In the genomic region with DNA sequence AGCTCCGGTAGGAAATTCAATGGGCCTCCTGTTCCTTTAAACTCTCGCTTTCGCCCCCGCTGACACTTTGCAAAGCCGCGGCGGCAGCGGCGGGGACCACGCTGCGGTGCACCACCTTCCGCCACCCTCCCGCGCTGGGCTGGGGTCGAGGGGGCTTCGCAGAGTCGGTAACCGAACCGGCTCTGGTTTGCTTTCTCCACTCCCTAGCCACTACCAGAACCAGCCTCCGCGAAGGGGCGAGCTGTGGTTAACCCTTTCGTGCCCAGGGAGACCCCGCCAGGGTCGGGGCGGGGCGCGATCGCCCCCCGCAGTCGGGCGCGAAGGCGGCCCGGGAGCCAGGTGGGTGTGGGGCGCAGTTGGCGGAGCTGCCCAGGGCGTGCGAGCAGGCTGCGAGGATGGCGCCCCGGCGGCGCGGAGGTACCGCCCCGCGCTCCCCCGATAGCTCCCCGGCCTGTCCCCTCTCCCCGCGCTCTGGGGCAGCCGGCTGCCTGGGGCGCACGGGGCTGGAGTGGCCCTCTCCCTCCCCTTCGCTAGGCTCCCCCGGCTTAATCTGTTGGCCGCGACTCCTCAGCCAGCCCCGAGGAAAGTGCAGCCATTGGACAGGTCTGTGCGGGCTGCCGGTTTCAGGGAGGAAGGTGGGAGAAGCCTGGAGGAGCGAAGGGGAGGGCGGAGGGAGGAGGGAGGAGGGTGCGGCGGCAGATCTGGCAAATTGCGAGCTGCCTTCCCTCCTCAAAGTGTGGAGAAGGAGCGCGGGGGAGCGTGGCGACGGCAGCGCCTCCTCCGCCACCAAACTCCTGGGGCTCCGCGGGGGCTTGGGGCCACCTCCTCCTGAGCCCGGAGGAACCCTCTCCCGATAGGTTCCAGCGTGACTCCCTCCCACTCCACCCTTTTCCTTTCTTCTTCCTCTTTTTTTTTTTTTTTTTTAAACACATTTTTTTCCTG, we compare ENCODE assay signal across 8 cellular contexts. TPM values are rescaled to one million over a fixed set of nuclear protein-coding genes. Genes with fewer than 3 reads are reported as not detected.
DNase-seq lines count a peak whose midpoint lies in the region; ATAC-seq and TF ChIP-seq lines count a peak whose summit lies in the region.

No MANE protein-coding gene starts in this region.

- peak overlapping the region; percentile 54 for H3K4me3 Mint-ChIP-seq in activated naive CD4-positive, alpha-beta T cell treated with anti-CD3 and anti-CD28 coated beads, Interleukin-2, amount 50 U/mL, for 24 hours

- no peaks in the 10 kb centered on the region for H3K9me3 Mint-ChIP-seq in activated naive CD4-positive, alpha-beta T cell treated with anti-CD3 and anti-CD28 coated beads, Interleukin-2, amount 50 U/mL, for 24 hours

- H3K27ac Mint-ChIP-seq in activated naive CD4-positive, alpha-beta T cell treated with anti-CD3 and anti-CD28 coated beads, Interleukin-2, amount 50 U/mL, for 24 hours = no peak overlapping the region

- H3K27me3 Mint-ChIP-seq in activated naive CD4-positive, alpha-beta T cell treated with anti-CD3 and anti-CD28 coated beads, Interleukin-2, amount 50 U/mL, for 24 hours = peaks cover 24% of the 10 kb centered on the region

- H3K4me1 ChIP-seq in thoracic aorta (ENCODE audit: control insufficient read depth in 1 of 2, low read depth in 2 of 2) = peaks cover 27 to 36% of the 10 kb centered on the region in 2 donors

- H3K27ac ChIP-seq in thoracic aorta = peak overlapping the region; percentile 90 to 95

- no peaks in the 10 kb centered on the region for H3K9me3 ChIP-seq in thoracic aorta

- no peaks in the 10 kb centered on the region for H3K27me3 ChIP-seq in thoracic aorta (replicated peaks; ENCODE audit: insufficient read depth)

- no peaks in the 10 kb centered on the region for H3K4me1 Mint-ChIP-seq in activated naive CD4-positive, alpha-beta T cell treated with anti-CD3 and anti-CD28 coated beads, Interleukin-2, amount 50 U/mL, for 24 hours

- no peaks in the 10 kb centered on the region for H3K36me3 Mint-ChIP-seq in activated naive CD4-positive, alpha-beta T cell treated with anti-CD3 and anti-CD28 coated beads, Interleukin-2, amount 50 U/mL, for 24 hours

- H3K4me3 ChIP-seq in epithelial cell of esophagus (ENCODE audit: low read length) (peak overlapping the region; percentile 67), thoracic aorta (peak overlapping the region; percentile 98)

- peak; percentile 45 for ATAC-seq in thoracic aorta (ENCODE audit: insufficient number of reproducible peaks, low FRiP score, low read depth)

- TF ChIP-seq CTCF in epithelial cell of esophagus (IDR thresholded peaks at IDR 0.05; ENCODE audit: insufficient read depth, low read depth, low read length, missing control alignments) (no peak), thoracic aorta (IDR thresholded peaks at IDR 0.05) (no peak)

- H3K36me3 ChIP-seq in thoracic aorta = no peaks in the 10 kb centered on the region

- no peak for DNase-seq in activated naive CD4-positive, alpha-beta T cell treated with anti-CD3 and anti-CD28 coated beads, Interleukin-2, amount 50 U/mL, for 16 hours
- DNase-seq in RPMI7951 (ENCODE audit: low read depth) = peak; percentile 14
- peak; percentile 65 for DNase-seq in epithelial cell of esophagus (ENCODE audit: low read depth)
- DNase-seq in mesenteric fat pad (ENCODE audit: low spot score) = peak; percentile 92
- peak; percentile 59 for DNase-seq in thoracic aorta (ENCODE audit: low spot score)
- no peak for DNase-seq in RKO (ENCODE audit: low spot score)
- no peak for DNase-seq in activated CD8-positive, alpha-beta memory T cell treated with anti-CD3 and anti-CD28 coated beads, Interleukin-2, amount 50 U/mL, for 48 hours

RNA-seq across cellular contexts. Expression of a gene that starts 0.5 kb away (rescaled TPM):
- 0.10 and 0.24 TPM in 2 replicates for total RNA-seq in RPMI7951 (2014; rRNA removed; shearing (Covaris generic))
- total RNA-seq in mesenteric fat pad (58.7 TPM), thoracic aorta (100 to 1,000 TPM; 105 to 155 TPM)

Comparison
In these comparisons a context has a peak if more than half of its experiments do, and no peak if none do; other contexts are left out.
1. DNase-seq: peak in RPMI7951 (single experiment), epithelial cell of esophagus (single experiment), mesenteric fat pad (single experiment) and thoracic aorta (single experiment); none in activated naive CD4-positive, alpha-beta T cell treated with anti-CD3 and anti-CD28 coated beads, Interleukin-2, amount 50 U/mL, for 16 hours (single experiment), RKO (single experiment) and activated CD8-positive, alpha-beta memory T cell treated with anti-CD3 and anti-CD28 coated beads, Interleukin-2, amount 50 U/mL, for 48 hours (single experiment).
2. RNA of a gene that starts 0.5 kb away (total RNA-seq): 105 to 155 TPM in thoracic aorta and 58.7 TPM in mesenteric fat pad (single experiment); 0.10 to 0.24 TPM in RPMI7951; every median in the first group is over 10 times any median in the second.